Comparison of ENCODE assay signal across 31 cellular contexts in genomic region chr20:60074276-60074675, GRCh38.
"Had no signal": no experiment of that assay in that cellular context is flagged by ENCODE, and none has a peak within 500 bp of the region (broad histone marks: within the 10 kb centered on the region; RNA-seq: fewer than 3 reads in every experiment).

No MANE protein-coding gene starts in this region.

- H3K27me3 ChIP-seq: adrenal gland, body of pancreas, gastrocnemius medialis, heart left ventricle had no signal

- H3K4me1 ChIP-seq: body of pancreas, foreskin keratinocyte, gastrocnemius medialis had no signal

- DNase-seq: activated CD4-positive, alpha-beta memory T cell treated with anti-CD3 and anti-CD28 coated beads for 36 hours; activated CD4-positive, alpha-beta T cell treated with anti-CD3 and anti-CD28 coated beads for 36 hours; activated CD4-positive, alpha-beta T cell treated with anti-CD3 and anti-CD28 coated beads, Interleukin-2, amount 10 ng/mL, durations not matched to agents 24 days and 14 days; activated CD4-positive, CD25-positive, alpha-beta regulatory T cell; activated CD4-positive, CD25-positive, alpha-beta regulatory T cell treated with anti-CD3 and anti-CD28 coated beads, Interleukin-2, amount 50 U/mL, for 72 hours; activated CD8-positive, alpha-beta memory T cell treated with anti-CD3 and anti-CD28 coated beads, Interleukin-2, amount 10 ng/mL, durations not matched to agents 7 days and 5 days; activated CD8-positive, alpha-beta memory T cell treated with anti-CD3 and anti-CD28 coated beads, Interleukin-2, amount 50 U/mL, for 4 hours; activated CD8-positive, alpha-beta T cell treated with anti-CD3 and anti-CD28 coated beads, Interleukin-2, amount 10 ng/mL, durations not matched to agents 7 days and 5 days; activated effector memory CD4-positive, alpha-beta T cell treated with anti-CD3 and anti-CD28 coated beads, Interleukin-2, amount 50 U/mL, for 16 hours; activated naive CD4-positive, alpha-beta T cell treated with anti-CD3 and anti-CD28 coated beads for 36 hours; activated naive CD8-positive, alpha-beta T cell treated with anti-CD3 and anti-CD28 coated beads for 36 hours; activated naive CD8-positive, alpha-beta T cell treated with anti-CD3 and anti-CD28 coated beads, Interleukin-2, amount 50 U/mL, for 24 hours; activated T-cell treated with anti-CD3 and anti-CD28 coated beads, Interleukin-2, amount 50 U/mL, for 1 hour; activated T-cell treated with anti-CD3 and anti-CD28 coated beads, Interleukin-2, amount 50 U/mL, for 48 hours; adrenal gland; amygdala; body of pancreas; caudate nucleus; effector CD8-positive, alpha-beta T cell; foreskin keratinocyte; gastrocnemius medialis; glutamatergic neuron; heart left ventricle; T-cell had no signal

- H3K27ac Mint-ChIP-seq: activated CD4-positive, alpha-beta memory T cell treated with anti-CD3 and anti-CD28 coated beads for 36 hours; activated CD4-positive, alpha-beta T cell treated with anti-CD3 and anti-CD28 coated beads for 36 hours; activated CD4-positive, alpha-beta T cell treated with anti-CD3 and anti-CD28 coated beads, Interleukin-2, amount 10 ng/mL, durations not matched to agents 24 days and 14 days; activated CD8-positive, alpha-beta memory T cell treated with anti-CD3 and anti-CD28 coated beads, Interleukin-2, amount 10 ng/mL, durations not matched to agents 7 days and 5 days; activated CD8-positive, alpha-beta T cell treated with anti-CD3 and anti-CD28 coated beads, Interleukin-2, amount 10 ng/mL, durations not matched to agents 7 days and 5 days; activated naive CD4-positive, alpha-beta T cell treated with anti-CD3 and anti-CD28 coated beads for 36 hours; activated naive CD4-positive, alpha-beta T cell treated with anti-CD3 and anti-CD28 coated beads, Interleukin-2, amount 50 U/mL, for 24 hours; activated naive CD8-positive, alpha-beta T cell treated with anti-CD3 and anti-CD28 coated beads for 36 hours; activated naive CD8-positive, alpha-beta T cell treated with anti-CD3 and anti-CD28 coated beads, Interleukin-2, amount 50 U/mL, for 24 hours; activated T-helper 1 cell treated with anti-CD3 and anti-CD28 coated beads, Interleukin-12 subunit alpha, Interleukin-12 subunit beta, Interleukin-2, Interleukin-4 antibody, amounts not matched to agents 30 ng/mL and 10 ng/mL and 1 ng/mL, durations not matched to agents 14 hours and 24 hours and 36 hours; activated T-helper 2 cell treated with anti-CD3 and anti-CD28 coated beads, Interferon-gamma antibody, Interleukin-2, Interleukin-4, amounts not matched to agents 10 μg/mL and 5 μg/mL and 100 μg/mL, durations not matched to agents 14 hours and 24 hours and 36 hours; T-cell; T-helper 1 cell treated with Interleukin-12 subunit alpha and Interleukin-12 subunit beta and Interleukin-4 antibody, amounts not matched to agents 30 μg/mL and 1 μg/mL, for 36 hours; T-helper 2 cell treated with Interferon-gamma antibody and Interleukin-4, amounts not matched to agents 5 μg/mL and 100 μg/mL, for 36 hours had no signal

- H3K9me3 Mint-ChIP-seq: activated CD4-positive, alpha-beta T cell treated with anti-CD3 and anti-CD28 coated beads, Interleukin-2, amount 10 ng/mL, durations not matched to agents 24 days and 14 days; activated naive CD8-positive, alpha-beta T cell treated with anti-CD3 and anti-CD28 coated beads for 36 hours; activated naive CD8-positive, alpha-beta T cell treated with anti-CD3 and anti-CD28 coated beads, Interleukin-2, amount 50 U/mL, for 24 hours; activated T-helper 1 cell treated with anti-CD3 and anti-CD28 coated beads, Interleukin-12 subunit alpha, Interleukin-12 subunit beta, Interleukin-2, Interleukin-4 antibody, amounts not matched to agents 30 ng/mL and 10 ng/mL and 1 ng/mL, durations not matched to agents 14 hours and 24 hours and 36 hours; activated T-helper 2 cell treated with anti-CD3 and anti-CD28 coated beads, Interferon-gamma antibody, Interleukin-2, Interleukin-4, amounts not matched to agents 10 μg/mL and 5 μg/mL and 100 μg/mL, durations not matched to agents 14 hours and 24 hours and 36 hours; T-cell; T-helper 1 cell treated with Interleukin-12 subunit alpha and Interleukin-12 subunit beta and Interleukin-4 antibody, amounts not matched to agents 30 μg/mL and 1 μg/mL, for 36 hours; T-helper 2 cell treated with Interferon-gamma antibody and Interleukin-4, amounts not matched to agents 5 μg/mL and 100 μg/mL, for 36 hours had no signal

- H3K36me3 ChIP-seq: adrenal gland, gastrocnemius medialis, heart left ventricle had no signal

- ATAC-seq: activated CD4-positive, alpha-beta T cell treated with anti-CD3 and anti-CD28 coated beads for 36 hours; activated CD8-positive, alpha-beta memory T cell treated with anti-CD3 and anti-CD28 coated beads, Interleukin-2, amount 10 ng/mL, durations not matched to agents 7 days and 5 days; activated CD8-positive, alpha-beta T cell treated with anti-CD3 and anti-CD28 coated beads, Interleukin-2, amount 10 ng/mL, durations not matched to agents 7 days and 5 days; activated naive CD8-positive, alpha-beta T cell treated with anti-CD3 and anti-CD28 coated beads, Interleukin-2, amount 50 U/mL, for 24 hours; body of pancreas; esophagus mucosa; foreskin keratinocyte; gastrocnemius medialis; heart left ventricle; T-cell had no signal

- H3K4me3 ChIP-seq: adrenal gland, body of pancreas, gastrocnemius medialis, heart left ventricle had no signal

- H3K4me1 Mint-ChIP-seq: activated CD4-positive, alpha-beta T cell treated with anti-CD3 and anti-CD28 coated beads for 36 hours; activated CD4-positive, alpha-beta T cell treated with anti-CD3 and anti-CD28 coated beads, Interleukin-2, amount 10 ng/mL, durations not matched to agents 24 days and 14 days; activated CD8-positive, alpha-beta memory T cell treated with anti-CD3 and anti-CD28 coated beads, Interleukin-2, amount 10 ng/mL, durations not matched to agents 7 days and 5 days; activated naive CD8-positive, alpha-beta T cell treated with anti-CD3 and anti-CD28 coated beads for 36 hours had no signal

- H3K4me3 Mint-ChIP-seq: activated CD4-positive, alpha-beta memory T cell treated with anti-CD3 and anti-CD28 coated beads for 36 hours; activated CD4-positive, alpha-beta T cell treated with anti-CD3 and anti-CD28 coated beads for 36 hours; activated CD4-positive, alpha-beta T cell treated with anti-CD3 and anti-CD28 coated beads, Interleukin-2, amount 10 ng/mL, durations not matched to agents 24 days and 14 days; activated CD8-positive, alpha-beta memory T cell treated with anti-CD3 and anti-CD28 coated beads, Interleukin-2, amount 10 ng/mL, durations not matched to agents 7 days and 5 days; activated CD8-positive, alpha-beta T cell treated with anti-CD3 and anti-CD28 coated beads, Interleukin-2, amount 10 ng/mL, durations not matched to agents 7 days and 5 days; activated naive CD4-positive, alpha-beta T cell treated with anti-CD3 and anti-CD28 coated beads for 36 hours; activated naive CD4-positive, alpha-beta T cell treated with anti-CD3 and anti-CD28 coated beads, Interleukin-2, amount 50 U/mL, for 24 hours; activated naive CD8-positive, alpha-beta T cell treated with anti-CD3 and anti-CD28 coated beads for 36 hours; activated naive CD8-positive, alpha-beta T cell treated with anti-CD3 and anti-CD28 coated beads, Interleukin-2, amount 50 U/mL, for 24 hours; activated T-helper 1 cell treated with anti-CD3 and anti-CD28 coated beads, Interleukin-12 subunit alpha, Interleukin-12 subunit beta, Interleukin-2, Interleukin-4 antibody, amounts not matched to agents 30 ng/mL and 10 ng/mL and 1 ng/mL, durations not matched to agents 14 hours and 24 hours and 36 hours; T-cell; T-helper 1 cell treated with Interleukin-12 subunit alpha and Interleukin-12 subunit beta and Interleukin-4 antibody, amounts not matched to agents 30 μg/mL and 1 μg/mL, for 36 hours; T-helper 2 cell treated with Interferon-gamma antibody and Interleukin-4, amounts not matched to agents 5 μg/mL and 100 μg/mL, for 36 hours had no signal

- H3K27ac ChIP-seq: adrenal gland, body of pancreas, foreskin keratinocyte, gastrocnemius medialis, heart left ventricle had no signal

- H3K9me3 ChIP-seq: adrenal gland, body of pancreas, gastrocnemius medialis had no signal

- H3K36me3 Mint-ChIP-seq: activated CD8-positive, alpha-beta memory T cell treated with anti-CD3 and anti-CD28 coated beads, Interleukin-2, amount 10 ng/mL, durations not matched to agents 7 days and 5 days; activated naive CD4-positive, alpha-beta T cell treated with anti-CD3 and anti-CD28 coated beads, Interleukin-2, amount 50 U/mL, for 24 hours; activated naive CD8-positive, alpha-beta T cell treated with anti-CD3 and anti-CD28 coated beads for 36 hours had no signal

- FAIRE-seq: colon had no signal
